ENCODE assay signal across 10 cellular contexts in genomic region chr3:4740397-4741105, GRCh38.
DNase-seq lines count a peak whose midpoint lies in the region; FAIRE-seq and TF ChIP-seq lines count a peak whose summit lies in the region.
"Had no signal": no experiment of that assay in that cellular context is flagged by ENCODE, and none has a peak within 500 bp of the region (broad histone marks: within the 10 kb centered on the region; RNA-seq: fewer than 3 reads in every experiment).

No MANE protein-coding gene starts in this region.

- 59 to 74% (median 69%) methylated on average over 13 of the region's 13 CpGs for WGBS in stomach, 5 donors

- H3K79me2 ChIP-seq in keratinocyte (ENCODE audit: control insufficient read depth, insufficient read depth, low read length): no peaks in the 10 kb centered on the region

- no peak overlapping the region for H3K27ac Mint-ChIP-seq in progenitor cell of endocrine pancreas

- H3K27ac ChIP-seq in angular gyrus (ENCODE audit: low read depth, low read length): peak overlapping the region; percentile 79
- H3K27ac ChIP-seq in keratinocyte (ENCODE audit: control insufficient read depth, insufficient read depth, low read length): peak overlapping the region; percentile 92
- H3K27ac ChIP-seq in stomach: peak overlapping the region; percentile 17 to 93 (median 89)

- no peaks in the 10 kb centered on the region for H3K9me1 ChIP-seq in keratinocyte (ENCODE audit: control insufficient read depth, extremely low read depth, insufficient read depth, low read length)

- no peak for TF ChIP-seq CTCF in keratinocyte (optimal IDR thresholded peaks at IDR 0.05 in 1 of 3, IDR thresholded peaks at IDR 0.05 in 1 of 3, conservative IDR thresholded peaks at IDR 0.05 in 1 of 3; ENCODE audit: extremely low read depth in 1 of 3, insufficient read depth in 2 of 3, low read length in 3 of 3)
- TF ChIP-seq CTCF in stomach (IDR thresholded peaks at IDR 0.05): no peak
- no peak for TF ChIP-seq CTCF in progenitor cell of endocrine pancreas (IDR thresholded peaks at IDR 0.05; ENCODE audit: unreplicated experiment)

- TF ChIP-seq POLR2A in stomach (IDR thresholded peaks at IDR 0.05): no peak

- H3K4me1 Mint-ChIP-seq in progenitor cell of endocrine pancreas (ENCODE audit: low read depth): peaks cover 9% of the 10 kb centered on the region

- H4K20me1 ChIP-seq in keratinocyte (ENCODE audit: control insufficient read depth, extremely low read depth, insufficient read depth, low read length): no peaks in the 10 kb centered on the region

- DNase-seq in OCI-M1 (lab: John Stamatoyannopoulos, UW) (peak; percentile 63), keratinocyte (ENCODE audit: low read depth, low spot score) (no peak), stomach (no peak), progenitor cell of endocrine pancreas (ENCODE audit: low spot score, unreplicated experiment) (no peak), inferior parietal cortex (ENCODE audit: extremely low spot score) (no peak), midbrain (lab: John Stamatoyannopoulos, UW) (no peak), middle frontal gyrus (ENCODE audit: extremely low spot score, low spot score) (no peak)
- DNase-seq: H7 had no signal

- H3K9me3 Mint-ChIP-seq in progenitor cell of endocrine pancreas (ENCODE audit: low read depth): no peaks in the 10 kb centered on the region

- TF ChIP-seq EP300 in stomach (IDR thresholded peaks at IDR 0.05): no peak

- FAIRE-seq in keratinocyte (lab: Jason Lieb, UNC): no peak
- FAIRE-seq: TTC549 had no signal

- H3K4me1 ChIP-seq in keratinocyte (ENCODE audit: control insufficient read depth, extremely low read depth, insufficient read depth, low read length): peaks cover 51% of the 10 kb centered on the region
- peaks cover 19 to 70% (median 26%) of the 10 kb centered on the region in 4 donors for H3K4me1 ChIP-seq in stomach

- H3K9ac ChIP-seq in keratinocyte (ENCODE audit: control insufficient read depth, extremely low read depth, insufficient read depth, low read length): peak overlapping the region; percentile 69

- peak overlapping the region; percentile 83 for H3K4me2 ChIP-seq in keratinocyte (ENCODE audit: control insufficient read depth, extremely low read depth, insufficient read depth, low read depth, low read length)

- dilution Hi-C loops in keratinocyte (cut with MboI; ENCODE audit: extremely low pct_ligation_motif_present, low sequenced_read_pairs): no loop called here

- H3K36me3 ChIP-seq in keratinocyte (ENCODE audit: control insufficient read depth in 2 of 2, extremely low read depth in 1 of 2, insufficient read depth in 2 of 2, low read length in 2 of 2) (no peaks in the 10 kb centered on the region), stomach (peaks cover 0 to 13% (median 7%) of the 10 kb centered on the region in 4 donors)

- H3K9me3 ChIP-seq in keratinocyte (ENCODE audit: control insufficient read depth, low read depth, low read length): no peaks in the 10 kb centered on the region
- H3K9me3 ChIP-seq in stomach: no peaks in the 10 kb centered on the region

- H2AFZ ChIP-seq in keratinocyte (ENCODE audit: control insufficient read depth, low read length): peak overlapping the region; percentile 3

- no peak overlapping the region for H3K4me3 Mint-ChIP-seq in progenitor cell of endocrine pancreas (ENCODE audit: low read depth)

- H3K4me3 ChIP-seq in keratinocyte (ENCODE audit: control insufficient read depth in 2 of 3, extremely low read depth in 1 of 3, insufficient read depth in 2 of 3, low read depth in 1 of 3, low read length in 3 of 3): no peak overlapping the region
- no peak overlapping the region for H3K4me3 ChIP-seq in stomach

- peaks cover 8% of the 10 kb centered on the region for H3K27me3 Mint-ChIP-seq in progenitor cell of endocrine pancreas

- intact Hi-C loops in stomach (cut with DNase I; ENCODE audit: low total_unique reads): no loop called here

- H3K27me3 ChIP-seq in keratinocyte (ENCODE audit: control insufficient read depth, extremely low read depth, insufficient read depth, low read length) (no peaks in the 10 kb centered on the region), stomach (no peaks in the 10 kb centered on the region)

- H3K36me3 Mint-ChIP-seq in progenitor cell of endocrine pancreas (ENCODE audit: insufficient read depth): no peaks in the 10 kb centered on the region
